ENCODE assay signal across 11 cellular contexts in genomic region chr9:136945333-136946227, GRCh38. TPM values are rescaled to one million over a fixed set of nuclear protein-coding genes. Genes with fewer than 3 reads are reported as not detected.
DNase-seq lines count a peak whose midpoint lies in the region; ATAC-seq, FAIRE-seq and TF ChIP-seq lines count a peak whose summit lies in the region.
"Had no signal": no experiment of that assay in that cellular context is flagged by ENCODE, and none has a peak within 500 bp of the region (broad histone marks: within the 10 kb centered on the region; RNA-seq: fewer than 3 reads in every experiment).

No MANE protein-coding gene starts in this region.

- H3K9me3 Mint-ChIP-seq in activated T-helper 1 cell treated with anti-CD3 and anti-CD28 coated beads, Interleukin-12 subunit alpha, Interleukin-12 subunit beta, Interleukin-2, Interleukin-4 antibody, amounts not matched to agents 30 ng/mL and 10 ng/mL and 1 ng/mL, durations not matched to agents 14 hours and 24 hours and 36 hours = no peaks in the 10 kb centered on the region
- no peaks in the 10 kb centered on the region for H3K9me3 Mint-ChIP-seq in stimulated activated effector memory CD8-positive, alpha-beta T cell treated with anti-CD3 and anti-CD28 coated beads, Interleukin-12 subunit alpha, Interleukin-12 subunit beta, amount 100 ng/mL, for 72 hours

- no peaks in the 10 kb centered on the region for H3K9me3 ChIP-seq in kidney (ENCODE audit: control insufficient read depth in 1 of 2, low read length in 2 of 2)
- H3K9me3 ChIP-seq: prostate gland, transverse colon had no signal

- H3K27me3 Mint-ChIP-seq in activated T-helper 1 cell treated with anti-CD3 and anti-CD28 coated beads, Interleukin-12 subunit alpha, Interleukin-12 subunit beta, Interleukin-2, Interleukin-4 antibody, amounts not matched to agents 30 ng/mL and 10 ng/mL and 1 ng/mL, durations not matched to agents 14 hours and 24 hours and 36 hours (ENCODE audit: insufficient read depth) = no peaks in the 10 kb centered on the region

- H3K4me1 ChIP-seq in kidney (ENCODE audit: control insufficient read depth in 1 of 2, insufficient read depth in 1 of 2, low read depth in 1 of 2, low read length in 2 of 2) = peaks cover 9 to 22% of the 10 kb centered on the region in 2 donors
- H3K4me1 ChIP-seq: foreskin keratinocyte, prostate gland had no signal

- no peak overlapping the region for H3K27ac ChIP-seq in kidney (ENCODE audit: low read depth in 2 of 2, low read length in 2 of 2)
- H3K27ac ChIP-seq: brain microvascular endothelial cell, foreskin keratinocyte, prostate gland had no signal

- H3K36me3 Mint-ChIP-seq in activated T-helper 1 cell treated with anti-CD3 and anti-CD28 coated beads, Interleukin-12 subunit alpha, Interleukin-12 subunit beta, Interleukin-2, Interleukin-4 antibody, amounts not matched to agents 30 ng/mL and 10 ng/mL and 1 ng/mL, durations not matched to agents 14 hours and 24 hours and 36 hours (ENCODE audit: low read depth) = peaks cover 10% of the 10 kb centered on the region
- H3K36me3 Mint-ChIP-seq in stimulated activated effector memory CD8-positive, alpha-beta T cell treated with anti-CD3 and anti-CD28 coated beads, Interleukin-12 subunit alpha, Interleukin-12 subunit beta, amount 100 ng/mL, for 72 hours = peaks cover 42% of the 10 kb centered on the region

- H3K4me1 Mint-ChIP-seq in activated T-helper 1 cell treated with anti-CD3 and anti-CD28 coated beads, Interleukin-12 subunit alpha, Interleukin-12 subunit beta, Interleukin-2, Interleukin-4 antibody, amounts not matched to agents 30 ng/mL and 10 ng/mL and 1 ng/mL, durations not matched to agents 14 hours and 24 hours and 36 hours (ENCODE audit: low read depth) = peaks cover 5% of the 10 kb centered on the region
- H3K4me1 Mint-ChIP-seq in stimulated activated effector memory CD8-positive, alpha-beta T cell treated with anti-CD3 and anti-CD28 coated beads, Interleukin-12 subunit alpha, Interleukin-12 subunit beta, amount 100 ng/mL, for 72 hours = peaks cover 28% of the 10 kb centered on the region

- no peak for TF ChIP-seq CTCF in kidney (IDR thresholded peaks at IDR 0.05; ENCODE audit: borderline replicate concordance, extremely low read depth, insufficient read depth)

- H3K4me3 ChIP-seq in H7 (ENCODE audit: insufficient read depth, low read depth, low read length) = no peak overlapping the region
- no peak overlapping the region for H3K4me3 ChIP-seq in kidney (ENCODE audit: low read length in 2 of 2)

- no peak for FAIRE-seq in kidney (lab: Jason Lieb, UNC)

- peak; percentile 67 for DNase-seq in H7
- no peak for DNase-seq in activated T-helper 1 cell treated with anti-CD3 and anti-CD28 coated beads, Interleukin-12 subunit alpha, Interleukin-12 subunit beta, Interleukin-2, Interleukin-4 antibody, amounts not matched to agents 30 ng/mL and 10 ng/mL and 1 ng/mL, durations not matched to agents 14 hours and 24 hours and 36 hours (ENCODE audit: low spot score)
- peak; percentile 85 for DNase-seq in kidney
- DNase-seq in stimulated activated effector memory CD8-positive, alpha-beta T cell treated with anti-CD3 and anti-CD28 coated beads, Interleukin-12 subunit alpha, Interleukin-12 subunit beta, amount 100 ng/mL, for 72 hours (ENCODE audit: low spot score in 2 of 2) = no peak
- DNase-seq in middle frontal gyrus (ENCODE audit: extremely low spot score, low spot score) = no peak
- no peak for DNase-seq in erythroblast (lab: John Stamatoyannopoulos, UW)

- no peak for ATAC-seq in stimulated activated effector memory CD8-positive, alpha-beta T cell treated with anti-CD3 and anti-CD28 coated beads, Interleukin-12 subunit alpha, Interleukin-12 subunit beta, amount 100 ng/mL, for 72 hours
- ATAC-seq in HG02970 (IDR thresholded peaks at IDR 0.05; ENCODE audit: low FRiP score, unreplicated experiment) = no peak

- H3K36me3 ChIP-seq in H7 (replicated peaks; ENCODE audit: control insufficient read depth, insufficient read depth, low read length) (peaks cover 3% of the 10 kb centered on the region; the same call in 1 of the 2 replicates), kidney (ENCODE audit: control insufficient read depth in 1 of 2, insufficient read depth in 2 of 2, low read length in 2 of 2) (peaks cover 4 to 16% of the 10 kb centered on the region in 2 donors)

- no peak for TF ChIP-seq POLR2A in erythroblast (IDR thresholded peaks at IDR 0.05; ENCODE audit: low read length)

- peak overlapping the region; percentile 71 for H3K4me3 Mint-ChIP-seq in activated T-helper 1 cell treated with anti-CD3 and anti-CD28 coated beads, Interleukin-12 subunit alpha, Interleukin-12 subunit beta, Interleukin-2, Interleukin-4 antibody, amounts not matched to agents 30 ng/mL and 10 ng/mL and 1 ng/mL, durations not matched to agents 14 hours and 24 hours and 36 hours
- H3K4me3 Mint-ChIP-seq in stimulated activated effector memory CD8-positive, alpha-beta T cell treated with anti-CD3 and anti-CD28 coated beads, Interleukin-12 subunit alpha, Interleukin-12 subunit beta, amount 100 ng/mL, for 72 hours = peak overlapping the region; percentile 66

- no peak overlapping the region for H3K27ac Mint-ChIP-seq in activated T-helper 1 cell treated with anti-CD3 and anti-CD28 coated beads, Interleukin-12 subunit alpha, Interleukin-12 subunit beta, Interleukin-2, Interleukin-4 antibody, amounts not matched to agents 30 ng/mL and 10 ng/mL and 1 ng/mL, durations not matched to agents 14 hours and 24 hours and 36 hours
- H3K27ac Mint-ChIP-seq in stimulated activated effector memory CD8-positive, alpha-beta T cell treated with anti-CD3 and anti-CD28 coated beads, Interleukin-12 subunit alpha, Interleukin-12 subunit beta, amount 100 ng/mL, for 72 hours = no peak overlapping the region

- no peak overlapping the region for H3K9ac ChIP-seq in kidney (ENCODE audit: low read length in 2 of 2)

- H3K27me3 ChIP-seq in H7 (ENCODE audit: control insufficient read depth, insufficient read depth, low read length) = no peaks in the 10 kb centered on the region
- H3K27me3 ChIP-seq: brain microvascular endothelial cell, foreskin keratinocyte, transverse colon had no signal

- intact Hi-C loops in activated T-helper 1 cell treated with anti-CD3 and anti-CD28 coated beads, Interleukin-12 subunit alpha, Interleukin-12 subunit beta, Interleukin-2, Interleukin-4 antibody, amounts not matched to agents 30 ng/mL and 10 ng/mL and 1 ng/mL, durations not matched to agents 14 hours and 24 hours and 36 hours (cut with micrococcal nuclease) = loop anchor here (5.0 kb wide), 1 partner anchor 82 kb away; the partner anchor contains the start of gene ABCA2
- intact Hi-C loops in kidney (cut with DNase I) = loop anchor here (10.0 kb wide), 2 partner anchors 101 to 151 kb away; partner anchors contain the start of genes AJM1, CCDC183, PHPT1 and TMEM141

RNA-seq across cellular contexts. Expression of gene C8G, which starts 0.5 kb away (rescaled TPM):
- not detected in 2 replicates for total RNA-seq in H7 (2014; rRNA removed; shearing (Covaris generic))
- total RNA-seq in activated T-helper 1 cell treated with anti-CD3 and anti-CD28 coated beads, Interleukin-12 subunit alpha, Interleukin-12 subunit beta, Interleukin-2, Interleukin-4 antibody, amounts not matched to agents 30 ng/mL and 10 ng/mL and 1 ng/mL, durations not matched to agents 14 hours and 24 hours and 36 hours = 0.56 and 1.5 TPM in 2 replicates
- total RNA-seq in kidney = 1.9 TPM
- polyA plus RNA-seq in kidney (ENCODE audit: insufficient read depth, low read depth, low replicate concordance) = 2.1 TPM
- total RNA-seq: prostate gland had no signal

RNA-seq across cellular contexts. Expression of gene FBXW5, which starts 1.0 kb away (rescaled TPM):
- total RNA-seq in H7 (2014; rRNA removed; shearing (Covaris generic)) = 97.5 and 105 TPM in 2 replicates
- 92.5 and 96.2 TPM in 2 replicates for total RNA-seq in activated T-helper 1 cell treated with anti-CD3 and anti-CD28 coated beads, Interleukin-12 subunit alpha, Interleukin-12 subunit beta, Interleukin-2, Interleukin-4 antibody, amounts not matched to agents 30 ng/mL and 10 ng/mL and 1 ng/mL, durations not matched to agents 14 hours and 24 hours and 36 hours
- total RNA-seq in kidney = 97.2 TPM
- 92.5 TPM for polyA plus RNA-seq in kidney (ENCODE audit: insufficient read depth, low read depth, low replicate concordance)

RNA-seq across cellular contexts. Expression of gene LCN12, which starts 6.5 kb away (rescaled TPM):
- total RNA-seq in H7 (2014; rRNA removed; shearing (Covaris generic)) = 0.38 and 2.9 TPM in 2 replicates
- 1.8 and 1.9 TPM in 2 replicates for total RNA-seq in activated T-helper 1 cell treated with anti-CD3 and anti-CD28 coated beads, Interleukin-12 subunit alpha, Interleukin-12 subunit beta, Interleukin-2, Interleukin-4 antibody, amounts not matched to agents 30 ng/mL and 10 ng/mL and 1 ng/mL, durations not matched to agents 14 hours and 24 hours and 36 hours
- total RNA-seq in kidney = 42.9 TPM
- polyA plus RNA-seq in kidney (ENCODE audit: insufficient read depth, low read depth, low replicate concordance) = 35.5 TPM
- total RNA-seq: foreskin keratinocyte had no signal

RNA-seq across cellular contexts. Expression of gene PTGDS, which starts 31.7 kb away (rescaled TPM):
- 1.3 and 2.0 TPM in 2 replicates for total RNA-seq in H7 (2014; rRNA removed; shearing (Covaris generic))
- total RNA-seq in activated T-helper 1 cell treated with anti-CD3 and anti-CD28 coated beads, Interleukin-12 subunit alpha, Interleukin-12 subunit beta, Interleukin-2, Interleukin-4 antibody, amounts not matched to agents 30 ng/mL and 10 ng/mL and 1 ng/mL, durations not matched to agents 14 hours and 24 hours and 36 hours = 0.36 TPM in 1 of 2 replicates, not detected in the other
- 236 TPM for total RNA-seq in kidney
- 709 TPM for polyA plus RNA-seq in kidney (ENCODE audit: insufficient read depth, low read depth, low replicate concordance)
- total RNA-seq: foreskin keratinocyte had no signal
- polyA plus RNA-seq: foreskin keratinocyte had no signal

RNA-seq across cellular contexts. Expression of gene LCNL1, which starts 37.2 kb away (rescaled TPM):
- 0.21 and 0.33 TPM in 2 replicates for total RNA-seq in H7 (2014; rRNA removed; shearing (Covaris generic))
- not detected in 2 replicates for total RNA-seq in activated T-helper 1 cell treated with anti-CD3 and anti-CD28 coated beads, Interleukin-12 subunit alpha, Interleukin-12 subunit beta, Interleukin-2, Interleukin-4 antibody, amounts not matched to agents 30 ng/mL and 10 ng/mL and 1 ng/mL, durations not matched to agents 14 hours and 24 hours and 36 hours
- 1.4 TPM for total RNA-seq in kidney
- 0.54 TPM for polyA plus RNA-seq in kidney (ENCODE audit: insufficient read depth, low read depth, low replicate concordance)
- total RNA-seq: foreskin keratinocyte had no signal
- polyA plus RNA-seq: foreskin keratinocyte had no signal

Comparison
In these comparisons a context has a peak if more than half of its experiments do, and no peak if none do; other contexts are left out.
1. DNase-seq: peak in H7 (single experiment) and kidney (single experiment); none in activated T-helper 1 cell treated with anti-CD3 and anti-CD28 coated beads, Interleukin-12 subunit alpha, Interleukin-12 subunit beta, Interleukin-2, Interleukin-4 antibody, amounts not matched to agents 30 ng/mL and 10 ng/mL and 1 ng/mL, durations not matched to agents 14 hours and 24 hours and 36 hours (single experiment), stimulated activated effector memory CD8-positive, alpha-beta T cell treated with anti-CD3 and anti-CD28 coated beads, Interleukin-12 subunit alpha, Interleukin-12 subunit beta, amount 100 ng/mL, for 72 hours (0 of 2), middle frontal gyrus (single experiment) and erythroblast (0 of 2).
2. RNA of gene LCN12, which starts 6.5 kb away (total RNA-seq): 42.9 TPM in kidney (single experiment); 1.8 to 1.9 TPM in activated T-helper 1 cell treated with anti-CD3 and anti-CD28 coated beads, Interleukin-12 subunit alpha, Interleukin-12 subunit beta, Interleukin-2, Interleukin-4 antibody, amounts not matched to agents 30 ng/mL and 10 ng/mL and 1 ng/mL, durations not matched to agents 14 hours and 24 hours and 36 hours and 0.38 to 2.9 TPM in H7; every median in the first group is over 10 times any median in the second.